ENCODE assay signal across 8 cellular contexts in the genomic region with DNA sequence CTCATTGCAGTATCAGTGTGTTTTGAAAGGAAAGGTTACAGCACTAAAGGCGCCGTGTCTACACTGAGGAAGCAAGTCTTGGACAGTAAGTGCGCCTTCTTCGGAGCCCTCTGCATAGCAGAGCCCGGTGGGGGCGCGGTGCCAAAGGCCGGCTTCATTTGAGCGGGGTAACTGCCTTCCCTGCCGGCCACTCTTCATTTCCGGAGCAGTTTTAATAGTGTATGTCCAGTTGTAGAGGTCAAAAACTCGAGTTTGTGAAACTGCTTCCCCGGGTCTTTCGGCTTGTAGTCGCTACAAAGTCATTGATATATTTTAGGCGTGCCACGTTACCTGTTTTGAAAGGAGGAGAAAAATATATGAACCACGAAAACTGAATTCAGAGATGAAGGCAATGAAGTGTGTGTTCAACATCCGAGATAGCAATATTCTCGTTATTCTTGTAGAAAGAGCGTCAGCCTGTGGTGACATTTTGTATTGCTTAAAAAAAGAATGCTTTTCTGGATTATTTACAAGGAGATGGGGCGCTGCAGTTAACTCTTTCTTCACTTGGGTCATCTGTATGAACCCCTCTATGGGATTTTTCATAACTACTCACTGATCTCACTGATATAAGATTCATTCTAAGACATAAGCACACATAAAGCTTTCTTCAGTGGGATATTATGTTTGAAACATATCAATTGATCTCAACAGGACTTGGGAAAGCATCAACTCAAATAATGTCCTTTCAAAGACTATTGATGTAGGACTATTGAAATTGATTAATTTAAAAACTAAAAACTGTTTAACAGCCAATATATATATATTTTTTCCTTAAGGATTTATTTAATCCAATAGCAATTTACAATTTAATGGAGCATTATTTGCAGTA. TPM values are rescaled to one million over a fixed set of nuclear protein-coding genes. Genes with fewer than 3 reads are reported as not detected.
DNase-seq lines count a peak whose midpoint lies in the region; ATAC-seq and TF ChIP-seq lines count a peak whose summit lies in the region.

No MANE protein-coding gene starts in this region.

- H3K27ac ChIP-seq in SJSA1 (peak overlapping the region; percentile 84), right cardiac atrium (ENCODE audit: low read length) (no peak overlapping the region)

- peak; percentile 48 for DNase-seq in GDM1 (lab: John Stamatoyannopoulos, UW)
- DNase-seq in H4 (ENCODE audit: low spot score), result peak; percentile 70
- no peak for DNase-seq in LNCaP clone FGC (ENCODE audit: low read depth)
- peak; percentile 76 to 82 for DNase-seq in SJSA1 (ENCODE audit: low read depth in 1 of 2, low spot score in 2 of 2)
- DNase-seq in amygdala (lab: John Stamatoyannopoulos, UW), result peak in 55 of 56 donors; percentile 3 to 80 (median 58)
- peak; percentile 71 to 91 (median 90) for DNase-seq in right cardiac atrium
- DNase-seq in posterior vena cava (ENCODE audit: low spot score), result peak; percentile 87
- DNase-seq in mesenteric fat pad (ENCODE audit: low spot score), result no peak

- H3K36me3 ChIP-seq in SJSA1, result peaks cover 13% of the 10 kb centered on the region

- H3K4me3 ChIP-seq in LNCaP clone FGC (ENCODE audit: low read depth, low read length) (peak overlapping the region; percentile 85), SJSA1 (peak overlapping the region; percentile 63), right cardiac atrium (ENCODE audit: low read length) (peak overlapping the region; percentile 51)

- H3K9me3 ChIP-seq in SJSA1 (replicated peaks) (no peaks in the 10 kb centered on the region), right cardiac atrium (ENCODE audit: control insufficient read depth, low read length) (no peaks in the 10 kb centered on the region)

- no peaks in the 10 kb centered on the region for H3K27me3 ChIP-seq in SJSA1 (replicated peaks)
- H3K27me3 ChIP-seq in right cardiac atrium (ENCODE audit: control insufficient read depth, insufficient read depth), result no peaks in the 10 kb centered on the region

- intact Hi-C loops in right cardiac atrium (cut with DNase I), result loop anchor here in 1 of 4 donors (10.0 kb wide), 1 partner anchor 155 kb away; no protein-coding TSS in a partner anchor
- intact Hi-C loops in posterior vena cava (cut with DNase I), result loop anchor here in 1 of 2 donors (10.0 kb wide), 1 partner anchor 985 kb away; no protein-coding TSS in a partner anchor

- TF ChIP-seq CTCF in LNCaP clone FGC (IDR thresholded peaks at IDR 0.05; ENCODE audit: control insufficient read depth, extremely low read depth, insufficient read depth), result peak; percentile 71

- WGBS in right cardiac atrium, result under 1% methylated on average over 22 of the region's 22 CpGs

- H3K4me1 ChIP-seq in SJSA1 (replicated peaks), result peaks cover 14% of the 10 kb centered on the region
- no peaks in the 10 kb centered on the region for H3K4me1 ChIP-seq in right cardiac atrium (ENCODE audit: control insufficient read depth, insufficient read depth, low read length)

- peak; percentile 44 to 47 for ATAC-seq in right cardiac atrium

RNA-seq across cellular contexts. Expression of a gene that starts 3.0 kb away (rescaled TPM):
- total RNA-seq in H4 (2014; rRNA removed; shearing (Covaris generic)), result 78.1 and 88.4 TPM in 2 replicates
- total RNA-seq in SJSA1 (2014; rRNA removed; shearing (Covaris generic)), result 93.7 and 119 TPM in 2 replicates
- total RNA-seq in right cardiac atrium (10 to 100 TPM; 14.4 to 50.9 (median 18.4) TPM), posterior vena cava (10 to 100 TPM; 26.5 to 57.2 TPM), mesenteric fat pad (9.9 TPM)
- 5.3 TPM for polyA plus RNA-seq in right cardiac atrium

Comparison
In these comparisons a context has a peak if more than half of its experiments do, and no peak if none do; other contexts are left out.
1. DNase-seq: peak in GDM1 (single experiment), H4 (single experiment), SJSA1 (2 of 2), amygdala (55 of 56), right cardiac atrium (3 of 3) and posterior vena cava (single experiment); none in LNCaP clone FGC (single experiment) and mesenteric fat pad (single experiment).
2. Peak in every context shown above with its lines, with median percentiles within 50 percentile points of each other: H3K4me3 ChIP-seq.